8 cellular contexts compared by ENCODE assay signal in the genomic region with DNA sequence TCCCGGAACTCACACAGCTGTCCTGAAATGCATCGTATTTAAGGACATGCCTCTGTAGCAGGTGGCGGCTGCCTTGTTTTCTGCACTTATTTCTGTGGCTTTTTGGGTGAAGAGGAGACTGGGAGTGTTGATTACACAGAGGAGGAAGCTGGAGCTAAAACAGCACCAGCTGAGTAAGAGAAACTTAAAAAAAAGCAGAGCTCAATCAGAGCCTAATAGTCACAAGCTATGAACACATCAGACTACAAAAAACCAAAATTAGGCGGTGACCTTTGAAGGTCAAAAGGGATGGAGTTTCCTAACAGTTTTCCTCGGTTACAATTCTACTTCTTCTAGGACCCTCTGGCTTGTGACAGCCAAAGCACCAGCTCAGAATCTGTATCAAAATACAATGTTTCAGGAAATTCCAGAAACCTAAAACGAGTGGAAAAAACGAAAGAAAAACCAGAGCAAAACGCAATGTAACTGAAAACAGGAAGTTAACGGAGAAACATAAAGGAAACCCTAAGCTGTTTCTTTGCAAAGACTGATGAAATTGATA. TPM values are rescaled to one million over a fixed set of nuclear protein-coding genes. Genes with fewer than 3 reads are reported as not detected.
DNase-seq lines count a peak whose midpoint lies in the region; ATAC-seq, FAIRE-seq and TF ChIP-seq lines count a peak whose summit lies in the region.

No MANE protein-coding gene starts in this region.

- H3K27ac ChIP-seq in A673 (ENCODE audit: low read depth, low read length, poor library complexity, severe bottlenecking), result peak overlapping the region; percentile 42
- peak overlapping the region; percentile 59 for H3K27ac ChIP-seq in brain microvascular endothelial cell
- H3K27ac ChIP-seq in prostate gland, result peak overlapping the region; percentile 35 to 47

- intact Hi-C loops in A673 (cut with micrococcal nuclease; ENCODE audit: unreplicated experiment) (no loop called here), prostate gland (cut with DNase I) (no loop called here)

- H3K4me3 ChIP-seq in A673 (ENCODE audit: low read depth, low read length, poor library complexity, severe bottlenecking) (peak overlapping the region; percentile 22), brain microvascular endothelial cell (ENCODE audit: low read depth, low read length) (peak overlapping the region; percentile 16), prostate gland (no peak overlapping the region)

- H3K36me3 ChIP-seq in A673 (ENCODE audit: insufficient read depth, low read length, poor library complexity, severe bottlenecking) (no peaks in the 10 kb centered on the region), brain microvascular endothelial cell (replicated peaks) (no peaks in the 10 kb centered on the region), prostate gland (no peaks in the 10 kb centered on the region)

- TF ChIP-seq CTCF in A673 (conservative IDR thresholded peaks at IDR 0.05; ENCODE audit: low read depth, low read length) (no peak), brain microvascular endothelial cell (IDR thresholded peaks at IDR 0.05; ENCODE audit: low read depth, low read length, missing control alignments) (no peak), prostate gland (IDR thresholded peaks at IDR 0.05) (no peak)

- no peak for TF ChIP-seq POLR2A in prostate gland (IDR thresholded peaks at IDR 0.05)

- H3K9me3 ChIP-seq in A673 (ENCODE audit: low read depth, low read length, poor library complexity, severe bottlenecking) (no peaks in the 10 kb centered on the region), prostate gland (no peaks in the 10 kb centered on the region)

- H3K27me3 ChIP-seq in A673 (replicated peaks; ENCODE audit: insufficient read depth, low read depth, low read length, poor library complexity) (no peaks in the 10 kb centered on the region), brain microvascular endothelial cell (replicated peaks) (no peaks in the 10 kb centered on the region), prostate gland (replicated peaks; ENCODE audit: insufficient read depth) (no peaks in the 10 kb centered on the region)

- BruUV-seq in A673 (replicated peaks; lab: Mats Ljungman, UMichigan), result no TSS peak

- ATAC-seq in GM19043 (IDR thresholded peaks at IDR 0.05; ENCODE audit: low read depth, unreplicated experiment) (peak; percentile 47), HG03565 (IDR thresholded peaks at IDR 0.05; ENCODE audit: unreplicated experiment) (peak; percentile 62)

- WGBS in prostate gland, result 23% methylated on average over 9 of the region's 9 CpGs

- POLR2A ChIA-PET in A673 (lab: Charles Lee; ENCODE audit: low non-redundant PET), result no interaction called here

- H3K4me1 ChIP-seq in A673 (ENCODE audit: insufficient read depth, low read length, poor library complexity, severe bottlenecking), result peaks cover 3% of the 10 kb centered on the region
- H3K4me1 ChIP-seq in prostate gland (replicated peaks), result no peaks in the 10 kb centered on the region

- DNase-seq in A673 (ENCODE audit: low spot score) (no peak), brain microvascular endothelial cell (no peak), prostate gland (ENCODE audit: low spot score) (no peak), NCI-H526 treated with DMSO at 0.1 percent for 48 hours (lab: John Stamatoyannopoulos, UW) (no peak), NCI-H2029 (lab: John Stamatoyannopoulos, UW) (no peak), urothelium cell line (ENCODE audit: low spot score) (no peak)

- CTCF ChIA-PET in A673 (lab: Charles Lee), result interaction anchor here (0.6 kb wide), 1 partner anchor 824 kb away, joined by 5 read pairs; no protein-coding TSS in a partner anchor

- FAIRE-seq in urothelium cell line (lab: Jason Lieb, UNC), result no peak

- in situ Hi-C loops in brain microvascular endothelial cell (cut with HindIII; ENCODE audit: low pct_ligation_motif_present, low sequenced_read_pairs), result no loop called here

RNA-seq across cellular contexts. Expression of a gene that starts 13.5 kb away (rescaled TPM):
- 42.6 and 43.3 TPM in 2 replicates for total RNA-seq in A673 (2021)
- total RNA-seq in prostate gland, result 10 to 100 TPM; 17.7 to 30.5 TPM

Comparison
In these comparisons a context has a peak if more than half of its experiments do, and no peak if none do; other contexts are left out.
1. H3K4me3 ChIP-seq: peak in A673 (single experiment) and brain microvascular endothelial cell (single experiment); none in prostate gland (0 of 2).
2. Peak in every context shown above with its lines, with median percentiles within 50 percentile points of each other: H3K27ac ChIP-seq.